Comparison of ENCODE assay signal across 10 cellular contexts in genomic region chr11:96256213-96256580, GRCh38.
DNase-seq lines count a peak whose midpoint lies in the region; ATAC-seq and TF ChIP-seq lines count a peak whose summit lies in the region.
"Had no signal": no experiment of that assay in that cellular context is flagged by ENCODE, and none has a peak within 500 bp of the region (broad histone marks: within the 10 kb centered on the region; RNA-seq: fewer than 3 reads in every experiment).

No MANE protein-coding gene starts in this region.

- H3K9me3 ChIP-seq in OCI-LY3 (ENCODE audit: insufficient read depth, low read length) = no peaks in the 10 kb centered on the region
- H3K9me3 ChIP-seq in spleen = no peaks in the 10 kb centered on the region
- H3K9me3 ChIP-seq in left lung = no peaks in the 10 kb centered on the region
- H3K9me3 ChIP-seq: vagina had no signal

- no peak for ATAC-seq in left lung

- H3K36me3 ChIP-seq in OCI-LY3 (replicated peaks; ENCODE audit: low read depth, low read length) (no peaks in the 10 kb centered on the region), spleen (no peaks in the 10 kb centered on the region), left lung (no peaks in the 10 kb centered on the region)
- H3K36me3 ChIP-seq: vagina had no signal

- peaks cover 72% of the 10 kb centered on the region for H3K4me1 ChIP-seq in OCI-LY3 (ENCODE audit: low read length)
- H3K4me1 ChIP-seq in spleen = peaks cover 66 to 93% (median 84%) of the 10 kb centered on the region in 6 donors
- peaks cover 17 to 79% of the 10 kb centered on the region in 2 donors for H3K4me1 ChIP-seq in left lung

- H3K4me3 Mint-ChIP-seq in activated naive CD4-positive, alpha-beta T cell treated with anti-CD3 and anti-CD28 coated beads for 36 hours = peak overlapping the region; percentile 22

- no peak overlapping the region for H2AFZ ChIP-seq in OCI-LY3 (ENCODE audit: low read depth, low read length)

- TF ChIP-seq POLR2A in spleen (IDR thresholded peaks at IDR 0.05) = no peak

- peak overlapping the region; percentile 78; the same call in 1 of the 2 replicates for H3K27ac ChIP-seq in OCI-LY3 (ENCODE audit: low read length)
- peak overlapping the region; percentile 8 for H3K27ac ChIP-seq in caudate nucleus (ENCODE audit: low read depth, low read length)
- H3K27ac ChIP-seq in spleen = peak overlapping the region; percentile 80 to 95 (median 88)
- peak overlapping the region in 1 of 2 donors; percentile 64 for H3K27ac ChIP-seq in left lung

- H3K4me2 ChIP-seq in OCI-LY3 (ENCODE audit: low read length) = peak overlapping the region; percentile 79

- no peak for TF ChIP-seq CTCF in OCI-LY3 (IDR thresholded peaks at IDR 0.05; ENCODE audit: low read depth, low read length)
- peak in 1 of 11 experiments; percentile 10 for TF ChIP-seq CTCF in spleen (IDR thresholded peaks at IDR 0.05 in 8 of 11, conservative IDR thresholded peaks at IDR 0.05 in 3 of 11)
- no peak for TF ChIP-seq CTCF in left lung (IDR thresholded peaks at IDR 0.05)

- no peaks in the 10 kb centered on the region for H3K9me3 Mint-ChIP-seq in activated naive CD4-positive, alpha-beta T cell treated with anti-CD3 and anti-CD28 coated beads for 36 hours

- DNase-seq in activated naive CD4-positive, alpha-beta T cell treated with anti-CD3 and anti-CD28 coated beads for 36 hours = no peak
- no peak for DNase-seq in activated naive CD4-positive, alpha-beta T cell (lab: John Stamatoyannopoulos, UW)
- no peak for DNase-seq in caudate nucleus (lab: John Stamatoyannopoulos, UW)
- no peak for DNase-seq in spleen
- no peak for DNase-seq in left lung
- DNase-seq in T-helper 9 cell = no peak
- no peak for DNase-seq in 8988T
- DNase-seq: left cardiac atrium had no signal

- H3K9ac ChIP-seq in OCI-LY3 (ENCODE audit: low read length) = no peak overlapping the region

- no peaks in the 10 kb centered on the region for H4K20me1 ChIP-seq in OCI-LY3 (ENCODE audit: insufficient read depth, low read length)

- CTCF ChIA-PET in activated naive CD4-positive, alpha-beta T cell treated with anti-CD3 and anti-CD28 coated beads for 36 hours (lab: Charles Lee) = interaction anchor here (1.1 to 1.9 kb wide), 7 partner anchors 14 to 420 kb away, joined by 3 to 7 read pairs (median 3); partner anchors contain the start of gene MAML2

- 20 to 35% (median 26%) methylated on average over 5 of the region's 5 CpGs for WGBS in spleen, 5 donors

- peaks cover 33% of the 10 kb centered on the region; the same call in 1 of the 2 replicates for H3K79me2 ChIP-seq in OCI-LY3 (ENCODE audit: low read length)

- peaks cover 30% of the 10 kb centered on the region for H3K36me3 Mint-ChIP-seq in activated naive CD4-positive, alpha-beta T cell treated with anti-CD3 and anti-CD28 coated beads for 36 hours (ENCODE audit: low read depth)

- intact Hi-C loops in activated naive CD4-positive, alpha-beta T cell treated with anti-CD3 and anti-CD28 coated beads for 36 hours (cut with micrococcal nuclease) = loop anchor here (5.0 kb wide), 2 partner anchors 136 to 244 kb away; partner anchors contain the start of gene JRKL
- intact Hi-C loops in spleen (cut with DNase I; ENCODE audit: low total_unique reads) = no loop called here
- intact Hi-C loops in left lung (cut with DNase I) = no loop called here

- no peaks in the 10 kb centered on the region for H3K27me3 Mint-ChIP-seq in activated naive CD4-positive, alpha-beta T cell treated with anti-CD3 and anti-CD28 coated beads for 36 hours (ENCODE audit: low read depth)

- no peak overlapping the region for H3K4me3 ChIP-seq in OCI-LY3 (ENCODE audit: low read length)
- H3K4me3 ChIP-seq in spleen = peak overlapping the region in 1 of 8 donors; percentile 4
- no peak overlapping the region for H3K4me3 ChIP-seq in left lung
- H3K4me3 ChIP-seq: vagina had no signal

- no peaks in the 10 kb centered on the region for H3K27me3 ChIP-seq in OCI-LY3 (ENCODE audit: low read depth, low read length)
- H3K27me3 ChIP-seq in spleen (replicated peaks in 1 of 7) = no peaks in the 10 kb centered on the region
- H3K27me3 ChIP-seq in left lung = no peaks in the 10 kb centered on the region
- H3K27me3 ChIP-seq: vagina had no signal

- H3K27ac Mint-ChIP-seq in activated naive CD4-positive, alpha-beta T cell treated with anti-CD3 and anti-CD28 coated beads for 36 hours = peak overlapping the region; percentile 77

- peaks cover 92% of the 10 kb centered on the region for H3K4me1 Mint-ChIP-seq in activated naive CD4-positive, alpha-beta T cell treated with anti-CD3 and anti-CD28 coated beads for 36 hours (ENCODE audit: low read depth)
